In the genomic region with DNA sequence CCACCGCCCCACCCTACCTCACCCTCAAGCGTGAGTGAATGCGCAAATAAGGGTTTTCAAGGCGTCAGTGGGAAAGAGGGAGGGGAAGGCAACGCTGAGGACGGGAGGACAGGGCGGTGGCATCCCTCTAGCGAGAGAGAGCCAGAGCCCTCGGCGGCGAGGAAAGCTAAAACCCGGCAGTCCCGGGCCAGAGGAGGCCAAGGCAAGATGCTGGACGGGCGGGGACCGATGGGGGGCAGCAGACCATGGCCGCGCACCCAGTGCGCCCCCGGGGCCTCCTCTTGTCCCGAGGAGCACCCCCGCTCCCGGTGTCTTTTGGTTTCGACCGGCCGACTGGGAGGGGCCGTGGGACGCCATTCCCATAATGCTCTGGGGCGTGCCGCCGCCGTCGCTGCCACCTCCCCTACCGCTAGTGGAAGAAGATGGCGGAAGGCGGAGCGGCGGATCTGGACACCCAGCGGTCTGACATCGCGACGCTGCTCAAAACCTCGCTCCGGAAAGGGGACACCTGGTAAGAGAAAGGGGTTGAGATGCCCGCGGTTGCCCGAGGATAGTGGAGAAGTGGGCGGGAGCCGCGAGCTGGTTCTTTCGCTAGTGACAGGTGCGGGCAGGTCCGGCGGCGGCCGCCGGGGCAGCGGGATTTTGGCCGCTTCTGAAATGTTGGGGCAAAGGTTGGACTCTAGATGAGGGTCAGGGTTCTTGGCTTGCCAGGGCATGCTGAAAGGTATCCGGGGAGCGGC, we compare ENCODE assay signal across 1 cellular context.
TF ChIP-seq lines count a peak whose summit lies in the region.

Gene USP15 (plus strand): TSS at position 412 of the 740 bp plus-strand sequence. CDS start 11 bp downstream, at position 423.

TF ChIP-seq in H1, 55 proteins besides CTCF, POLR2A, EP300 and RAD21 (continued from another document):
- no peak for TF ChIP-seq CBX5 (IDR thresholded peaks at IDR 0.05; ENCODE audit: low read depth, low read length)
